Comparison of ENCODE assay signal across 20 cellular contexts in the genomic region with DNA sequence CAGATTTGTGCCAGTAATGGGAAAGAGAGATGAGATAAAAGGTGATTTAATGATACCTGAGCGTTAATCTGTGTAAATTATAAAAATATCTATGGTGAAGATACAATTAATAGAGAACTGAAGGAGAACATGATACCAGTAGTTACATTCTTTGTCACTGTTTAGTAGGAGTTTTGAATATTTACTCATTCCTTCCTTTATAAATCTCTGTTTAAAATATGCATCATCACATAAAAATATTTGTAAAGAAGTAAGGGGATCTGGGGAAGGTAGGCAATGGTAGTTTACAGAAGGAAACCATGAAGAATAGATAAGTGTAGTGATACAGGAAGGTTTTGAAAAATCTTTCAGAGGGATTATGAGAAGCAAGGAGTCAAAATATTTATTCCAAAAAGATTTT.
"Had no signal": no experiment of that assay in that cellular context is flagged by ENCODE, and none has a peak within 500 bp of the region (broad histone marks: within the 10 kb centered on the region; RNA-seq: fewer than 3 reads in every experiment).

No MANE protein-coding gene starts in this region.

- DNase-seq: dermis blood vessel endothelial cell; dorsolateral prefrontal cortex; effector CD4-positive, alpha-beta T cell; effector memory CD4-positive, alpha-beta T cell; foreskin fibroblast; foreskin melanocyte; gastrocnemius medialis; glutamatergic neuron; head of caudate nucleus; heart right ventricle; hippocampal formation; left cardiac atrium; left lung; left ventricle myocardium superior; lower lobe of right lung; mesenchymal stem cell; midbrain; naive thymus-derived CD4-positive, alpha-beta T cell had no signal

- H3K9me3 ChIP-seq: esophagus muscularis mucosa, gastrocnemius medialis, lower lobe of right lung had no signal

- H3K27me3 ChIP-seq: dorsolateral prefrontal cortex, esophagus muscularis mucosa, gastrocnemius medialis, heart right ventricle, left lung had no signal

- ATAC-seq: gastrocnemius medialis; heart right ventricle; left cardiac atrium; left lung; left ventricle myocardium superior; lower lobe of right lung; naive thymus-derived CD4-positive, alpha-beta T cell had no signal

- H3K4me3 ChIP-seq: coronary artery, dorsolateral prefrontal cortex, esophagus muscularis mucosa, gastrocnemius medialis, heart right ventricle, left lung, lower lobe of right lung had no signal

- H3K36me3 ChIP-seq: esophagus muscularis mucosa, gastrocnemius medialis, heart right ventricle, left lung, lower lobe of right lung had no signal

- H3K27ac ChIP-seq: coronary artery, dorsolateral prefrontal cortex, esophagus muscularis mucosa, gastrocnemius medialis, heart right ventricle, left lung, lower lobe of right lung had no signal

- H3K4me1 ChIP-seq: esophagus muscularis mucosa, gastrocnemius medialis, heart right ventricle, left lung, lower lobe of right lung had no signal
